ENCODE assay signal across 1 cellular context in genomic region chr5:95822408-95823240, GRCh38.
A peak's percentile ranks its signal among the peaks of the same experiment; 100 is the strongest.
TF ChIP-seq lines count a peak whose summit lies in the region.

GLRX (minus strand) TSS chr5:95822726; CDS start chr5:95822662, 64 bp downstream.

TF ChIP-seq in GM23338, 12 proteins besides CTCF, POLR2A, EP300 and RAD21 (continued from another document):
- TF ChIP-seq ZNF462 (CRISPR knock-in tag; IDR thresholded peaks at IDR 0.05), result no peak
- peak; percentile 91 for TF ChIP-seq POLR2AphosphoS5 (IDR thresholded peaks at IDR 0.05; ENCODE audit: low read depth)
- TF ChIP-seq ETS1 (IDR thresholded peaks at IDR 0.05), result no peak
- TF ChIP-seq ZNF114 (CRISPR knock-in tag; IDR thresholded peaks at IDR 0.05), result no peak
- no peak for TF ChIP-seq STAT1 (IDR thresholded peaks at IDR 0.05; ENCODE audit: unreplicated experiment)
- TF ChIP-seq NANOG (IDR thresholded peaks at IDR 0.05; ENCODE audit: borderline replicate concordance), result no peak
- TF ChIP-seq JUNB (IDR thresholded peaks at IDR 0.05; ENCODE audit: unreplicated experiment), result no peak
